In genomic region chr2:3291750-3292149, GRCh38 we compare ENCODE assay signal across 19 cellular contexts.
DNase-seq lines count a peak whose midpoint lies in the region; ATAC-seq, FAIRE-seq and TF ChIP-seq lines count a peak whose summit lies in the region.
"Had no signal": no experiment of that assay in that cellular context is flagged by ENCODE, and none has a peak within 500 bp of the region (broad histone marks: within the 10 kb centered on the region; RNA-seq: fewer than 3 reads in every experiment).

No MANE protein-coding gene starts in this region.

- CTCF ChIA-PET in HepG2 (lab: Yijun Ruan, JAX; ENCODE audit: low intra/inter-chr PET ratio, low total read pairs): no interaction called here

- peak in 2 of 3 donors; percentile 15 to 40 for DNase-seq in right lobe of liver
- DNase-seq in HepG2 (ENCODE audit: low spot score): no peak
- peak; percentile 60 for DNase-seq in chondrocyte (ENCODE audit: low spot score)
- DNase-seq in aorta: no peak
- DNase-seq in NCI-H774 (lab: John Stamatoyannopoulos, UW): no peak
- DNase-seq: C1 segment of cervical spinal cord; CD4-positive, alpha-beta memory T cell; DMS79 treated with DMSO at 0.1 percent for 48 hours; EL; HCEC 1CT; HFFc6; IMR-90 had no signal

- no TSS peak for BruUV-seq in HepG2 (replicated peaks; lab: Mats Ljungman, UMichigan)

- no peak for TF ChIP-seq CTCF in right lobe of liver (IDR thresholded peaks at IDR 0.05)
- TF ChIP-seq CTCF in HepG2 (CRISPR knock-in tag; IDR thresholded peaks at IDR 0.05): no peak
- no peak for TF ChIP-seq CTCF in chondrocyte (IDR thresholded peaks at IDR 0.05)
- no peak for TF ChIP-seq CTCF in parathyroid adenoma (IDR thresholded peaks at IDR 0.05)

- no peaks in the 10 kb centered on the region for H3K9me3 Mint-ChIP-seq in chondrocyte (ENCODE audit: low read depth)

- peaks cover 43% of the 10 kb centered on the region for H4K20me1 ChIP-seq in HepG2 (ENCODE audit: insufficient read depth, low read length)

- H3K9me3 ChIP-seq in right lobe of liver: no peaks in the 10 kb centered on the region
- no peaks in the 10 kb centered on the region for H3K9me3 ChIP-seq in HepG2 (ENCODE audit: low read length)
- H3K9me3 ChIP-seq in parathyroid adenoma (ENCODE audit: control insufficient read depth, low read length): no peaks in the 10 kb centered on the region
- no peaks in the 10 kb centered on the region for H3K9me3 ChIP-seq in aorta (ENCODE audit: control insufficient read depth, low read length)

- in situ Hi-C loops in HepG2 (cut with HindIII; ENCODE audit: extremely low pct_ligation_motif_present, low pct_unique_long_range_greater_than_20kb): no loop called here

- no peak overlapping the region for H3K27ac Mint-ChIP-seq in chondrocyte (ENCODE audit: unreplicated experiment)
- H3K27ac Mint-ChIP-seq: B cell, HFFc6 had no signal

- H3K4me3 ChIP-seq in right lobe of liver: no peak overlapping the region
- H3K4me3 ChIP-seq in HepG2 (replicated peaks in 1 of 3; ENCODE audit: insufficient read depth in 1 of 3, low read depth in 2 of 3, low read length in 3 of 3): no peak overlapping the region
- no peak overlapping the region for H3K4me3 ChIP-seq in parathyroid adenoma (ENCODE audit: low read depth, low read length)
- H3K4me3 ChIP-seq in aorta (ENCODE audit: low read length in 2 of 2): no peak overlapping the region

- H3K4me1 Mint-ChIP-seq in chondrocyte (ENCODE audit: low read depth): no peaks in the 10 kb centered on the region
- H3K4me1 Mint-ChIP-seq: B cell had no signal

- H3K79me2 ChIP-seq in HepG2 (ENCODE audit: insufficient read depth, low read length) (no peaks in the 10 kb centered on the region), parathyroid adenoma (peaks cover 22% of the 10 kb centered on the region)

- no peaks in the 10 kb centered on the region for H3K27me3 Mint-ChIP-seq in chondrocyte (ENCODE audit: low read depth)
- H3K27me3 Mint-ChIP-seq: B cell; CD4-positive, alpha-beta memory T cell had no signal

- ATAC-seq in right lobe of liver (no peak), HepG2 (no peak), aorta (ENCODE audit: low FRiP score) (no peak), HG03045 (IDR thresholded peaks at IDR 0.05; ENCODE audit: unreplicated experiment) (no peak)

- TF ChIP-seq RAD21 in HepG2 (CRISPR knock-in tag; IDR thresholded peaks at IDR 0.05): no peak

- no peak overlapping the region for H2AFZ ChIP-seq in HepG2 (ENCODE audit: low read length)
- H2AFZ ChIP-seq in parathyroid adenoma: no peak overlapping the region

- H3K4me3 Mint-ChIP-seq in chondrocyte (ENCODE audit: unreplicated experiment): no peak overlapping the region
- H3K4me3 Mint-ChIP-seq: B cell; CD4-positive, alpha-beta memory T cell; HFFc6 had no signal

- H3K27me3 ChIP-seq in right lobe of liver (no peaks in the 10 kb centered on the region), HepG2 (ENCODE audit: control insufficient read depth in 1 of 2, insufficient read depth in 2 of 2, low read length in 2 of 2) (no peaks in the 10 kb centered on the region), parathyroid adenoma (ENCODE audit: control insufficient read depth, insufficient read depth, low read length) (no peaks in the 10 kb centered on the region), aorta (ENCODE audit: control insufficient read depth in 1 of 2, insufficient read depth in 2 of 2, low read length in 1 of 2) (no peaks in the 10 kb centered on the region)

- intact Hi-C loops in right lobe of liver (cut with DNase I) (no loop called here), HepG2 (cut with micrococcal nuclease; ENCODE audit: unreplicated experiment) (no loop called here), aorta (cut with DNase I) (no loop called here)

- H3K9ac ChIP-seq in HepG2 (ENCODE audit: insufficient read depth, low read depth, low read length) (no peak overlapping the region), parathyroid adenoma (no peak overlapping the region)

- no peak overlapping the region for H3K27ac ChIP-seq in right lobe of liver
- no peak overlapping the region for H3K27ac ChIP-seq in HepG2 (ENCODE audit: extremely low read length, insufficient read depth, low read length)
- peak overlapping the region; percentile 83 for H3K27ac ChIP-seq in parathyroid adenoma
- H3K27ac ChIP-seq in aorta (ENCODE audit: low read depth in 1 of 2, low read length in 2 of 2): no peak overlapping the region

- FAIRE-seq in HepG2 (lab: Jason Lieb, UNC): no peak
- FAIRE-seq: A204.1, G401.6, GM12891, H1 had no signal

- POLR2A ChIA-PET in HepG2 (lab: Yijun Ruan, JAX): no interaction called here

- TF ChIP-seq EP300 in HepG2 (IDR thresholded peaks at IDR 0.05; ENCODE audit: low read depth in 2 of 2, low read length in 2 of 2): no peak
- TF ChIP-seq EP300 in HepG2 (CRISPR knock-in tag; IDR thresholded peaks at IDR 0.05; ENCODE audit: borderline replicate concordance): no peak

- H3K36me3 ChIP-seq in right lobe of liver: no peaks in the 10 kb centered on the region
- peaks cover 3 to 5% of the 10 kb centered on the region in 2 experiments; a peak in 3 of 5 replicates for H3K36me3 ChIP-seq in HepG2 (replicated peaks in 1 of 2; ENCODE audit: control insufficient read depth in 1 of 2, insufficient read depth in 2 of 2, low read length in 2 of 2)
- no peaks in the 10 kb centered on the region for H3K36me3 ChIP-seq in parathyroid adenoma (ENCODE audit: control insufficient read depth, insufficient read depth, low read length)
- H3K36me3 ChIP-seq in aorta (ENCODE audit: control insufficient read depth in 1 of 2, insufficient read depth in 2 of 2, low read length in 1 of 2): no peaks in the 10 kb centered on the region

- H3K4me1 ChIP-seq in right lobe of liver (no peaks in the 10 kb centered on the region), HepG2 (ENCODE audit: insufficient read depth, low read length) (peaks cover 15% of the 10 kb centered on the region), parathyroid adenoma (peaks cover 46% of the 10 kb centered on the region), aorta (ENCODE audit: control insufficient read depth in 1 of 2, insufficient read depth in 2 of 2, low read length in 2 of 2) (no peaks in the 10 kb centered on the region)

- H3K4me2 ChIP-seq in HepG2 (ENCODE audit: low read depth, low read length): no peak overlapping the region
- no peak overlapping the region for H3K4me2 ChIP-seq in parathyroid adenoma (ENCODE audit: low read length)

- no peak for TF ChIP-seq POLR2A in right lobe of liver (IDR thresholded peaks at IDR 0.05)
- no peak for TF ChIP-seq POLR2A in HepG2 (IDR thresholded peaks at IDR 0.05; ENCODE audit: insufficient read depth in 1 of 2, low read depth in 2 of 2, low read length in 2 of 2)

- H3K36me3 Mint-ChIP-seq in chondrocyte (ENCODE audit: low read depth): no peaks in the 10 kb centered on the region

- WGBS in right lobe of liver (ENCODE audit: insufficient coverage, low coverage, low lambda C conversion rate, missing lambda C conversion rate): 97% methylated on average over 6 of the region's 7 CpGs
- 98% methylated on average over 7 of the region's 7 CpGs for WGBS in HepG2 (ENCODE audit: low lambda C conversion rate)
- 93 to 94% methylated on average over 7 of the region's 7 CpGs for WGBS in aorta, 2 donors

TF ChIP-seq in HepG2, 621 proteins besides CTCF, POLR2A, EP300 and RAD21 (continues in another document):
- TF ChIP-seq TRIM24 (CRISPR knock-in tag; IDR thresholded peaks at IDR 0.05) (no peak), ZSCAN20 (CRISPR knock-in tag; IDR thresholded peaks at IDR 0.05; ENCODE audit: borderline replicate concordance) (no peak), AFF4 (CRISPR knock-in tag; IDR thresholded peaks at IDR 0.05) (no peak), MLXIP (CRISPR knock-in tag; IDR thresholded peaks at IDR 0.05; ENCODE audit: borderline replicate concordance) (no peak)

Comparison
In these comparisons a context has a peak if more than half of its experiments do, and no peak if none do; other contexts are left out.
1. DNase-seq: peak in right lobe of liver (2 of 3) and chondrocyte (single experiment); none in HepG2 (single experiment), aorta (0 of 2) and NCI-H774 (single experiment).